Comparison of ENCODE assay signal across 10 cellular contexts in the genomic region with DNA sequence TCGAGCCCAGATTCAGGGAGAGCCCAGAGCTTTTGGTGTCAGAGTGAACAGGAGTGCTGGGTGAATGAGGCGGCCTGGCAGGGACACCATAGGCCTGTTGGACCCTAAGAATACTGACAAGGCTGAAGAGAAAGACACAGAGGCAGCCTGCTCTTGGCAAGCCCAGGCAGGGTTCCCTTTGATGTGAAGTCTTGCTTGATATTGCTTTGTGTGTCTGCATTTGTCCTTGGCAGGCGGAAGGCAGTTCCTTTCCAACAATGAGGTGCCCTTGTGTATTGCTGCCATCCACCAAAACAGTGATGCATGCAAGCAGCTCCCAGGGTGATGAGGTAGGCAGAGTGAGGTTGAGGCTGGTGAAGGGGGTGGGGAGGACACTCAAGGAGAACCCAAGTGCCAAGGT.
DNase-seq lines count a peak whose midpoint lies in the region; ATAC-seq and TF ChIP-seq lines count a peak whose summit lies in the region.
"Had no signal": no experiment of that assay in that cellular context is flagged by ENCODE, and none has a peak within 500 bp of the region (broad histone marks: within the 10 kb centered on the region; RNA-seq: fewer than 3 reads in every experiment).

No MANE protein-coding gene starts in this region.

- no peak overlapping the region for H3K4me2 ChIP-seq in smooth muscle cell

- H3K4me3 Mint-ChIP-seq in activated naive CD8-positive, alpha-beta T cell treated with anti-CD3 and anti-CD28 coated beads for 36 hours: no peak overlapping the region
- H3K4me3 Mint-ChIP-seq: dendritic cell treated with granulocyte-macrophage colony-stimulating factor and Interleukin-4, amounts not matched to agents 40 ng/mL and 50 ng/mL, for 4 days had no signal

- H3K9me3 ChIP-seq in esophagus muscularis mucosa (no peaks in the 10 kb centered on the region), muscle layer of colon (ENCODE audit: low read length) (no peaks in the 10 kb centered on the region), smooth muscle cell (replicated peaks; ENCODE audit: low read depth) (no peaks in the 10 kb centered on the region)

- no peaks in the 10 kb centered on the region for H4K20me1 ChIP-seq in smooth muscle cell (ENCODE audit: low read depth)

- H3K27me3 Mint-ChIP-seq in activated naive CD8-positive, alpha-beta T cell treated with anti-CD3 and anti-CD28 coated beads for 36 hours: peaks cover 14% of the 10 kb centered on the region
- H3K27me3 Mint-ChIP-seq: dendritic cell treated with granulocyte-macrophage colony-stimulating factor and Interleukin-4, amounts not matched to agents 40 ng/mL and 50 ng/mL, for 4 days had no signal

- H3K27ac ChIP-seq in esophagus muscularis mucosa (replicated peaks in 1 of 4) (peak overlapping the region; percentile 72 to 81 (median 78)), muscle layer of colon (ENCODE audit: low read depth, low read length) (peak overlapping the region; percentile 59), substantia nigra (ENCODE audit: low read depth, low read length, poor library complexity, severe bottlenecking) (no peak overlapping the region), smooth muscle cell (ENCODE audit: low read depth) (no peak overlapping the region)

- H3K79me2 ChIP-seq in smooth muscle cell (ENCODE audit: low read depth): no peaks in the 10 kb centered on the region

- no peak overlapping the region for H2AFZ ChIP-seq in smooth muscle cell (ENCODE audit: low read depth)

- no peaks in the 10 kb centered on the region for H3K27me3 ChIP-seq in esophagus muscularis mucosa
- no peaks in the 10 kb centered on the region for H3K27me3 ChIP-seq in muscle layer of colon (ENCODE audit: control insufficient read depth in 1 of 2, insufficient read depth in 2 of 2, low read length in 2 of 2)
- H3K27me3 ChIP-seq in smooth muscle cell (ENCODE audit: low read depth): no peaks in the 10 kb centered on the region

- H3K36me3 Mint-ChIP-seq in activated naive CD8-positive, alpha-beta T cell treated with anti-CD3 and anti-CD28 coated beads for 36 hours: no peaks in the 10 kb centered on the region

- no peaks in the 10 kb centered on the region for H3K36me3 ChIP-seq in esophagus muscularis mucosa
- H3K36me3 ChIP-seq in muscle layer of colon (ENCODE audit: insufficient read depth, low read length): no peaks in the 10 kb centered on the region
- H3K36me3 ChIP-seq in smooth muscle cell (ENCODE audit: low read depth): no peaks in the 10 kb centered on the region

- no peak overlapping the region for H3K27ac Mint-ChIP-seq in activated naive CD8-positive, alpha-beta T cell treated with anti-CD3 and anti-CD28 coated beads for 36 hours
- H3K27ac Mint-ChIP-seq: dendritic cell treated with granulocyte-macrophage colony-stimulating factor and Interleukin-4, amounts not matched to agents 40 ng/mL and 50 ng/mL, for 4 days had no signal

- H3K4me1 ChIP-seq in esophagus muscularis mucosa: peaks cover 18 to 54% (median 47%) of the 10 kb centered on the region in 4 donors
- peaks cover 30% of the 10 kb centered on the region for H3K4me1 ChIP-seq in muscle layer of colon (ENCODE audit: insufficient read depth, low read length)
- peaks cover 17% of the 10 kb centered on the region for H3K4me1 ChIP-seq in smooth muscle cell (ENCODE audit: low read depth)

- DNase-seq in NCI-H345 treated with DMSO at 0.1 percent for 48 hours (lab: John Stamatoyannopoulos, UW; ENCODE audit: unreplicated experiment) (peak; percentile 72), esophagus muscularis mucosa (ENCODE audit: extremely low spot score) (no peak), substantia nigra (lab: John Stamatoyannopoulos, UW) (peak in 39 of 49 donors; percentile 4 to 77 (median 42)), smooth muscle cell (lab: John Stamatoyannopoulos, UW; ENCODE audit: unreplicated experiment) (no peak)
- no peak for DNase-seq in activated naive CD8-positive, alpha-beta T cell treated with anti-CD3 and anti-CD28 coated beads for 36 hours
- DNase-seq in activated CD8-positive, alpha-beta memory T cell treated with anti-CD3 and anti-CD28 coated beads for 24 hours: no peak
- DNase-seq: OCI-M1 had no signal

- no peaks in the 10 kb centered on the region for H3K9me3 Mint-ChIP-seq in activated naive CD8-positive, alpha-beta T cell treated with anti-CD3 and anti-CD28 coated beads for 36 hours
- H3K9me3 Mint-ChIP-seq: dendritic cell treated with granulocyte-macrophage colony-stimulating factor and Interleukin-4, amounts not matched to agents 40 ng/mL and 50 ng/mL, for 4 days had no signal

- TF ChIP-seq POLR2A in esophagus muscularis mucosa (IDR thresholded peaks at IDR 0.05; ENCODE audit: low read depth): no peak

- H3K9ac ChIP-seq in muscle layer of colon (ENCODE audit: low read length) (peak overlapping the region; percentile 24), smooth muscle cell (ENCODE audit: low read depth) (no peak overlapping the region)

- no peaks in the 10 kb centered on the region for H3K4me1 Mint-ChIP-seq in activated naive CD8-positive, alpha-beta T cell treated with anti-CD3 and anti-CD28 coated beads for 36 hours

- H3K4me3 ChIP-seq in esophagus muscularis mucosa (no peak overlapping the region), muscle layer of colon (ENCODE audit: low read depth in 1 of 2, low read length in 2 of 2) (no peak overlapping the region), smooth muscle cell (no peak overlapping the region)

- WGBS in esophagus muscularis mucosa: 54% methylated on average over 3 of the region's 3 CpGs
- 92% methylated on average over 3 of the region's 3 CpGs for WGBS in smooth muscle cell (ENCODE audit: low lambda C conversion rate)

- no peaks in the 10 kb centered on the region for H3F3A ChIP-seq in smooth muscle cell (ENCODE audit: low read depth)

- no peak for TF ChIP-seq CTCF in esophagus muscularis mucosa (IDR thresholded peaks at IDR 0.05)
- TF ChIP-seq CTCF in smooth muscle cell (IDR thresholded peaks at IDR 0.05; ENCODE audit: borderline replicate concordance, insufficient read depth, poor library complexity, severe bottlenecking): no peak

- intact Hi-C loops in esophagus muscularis mucosa (cut with DNase I): no loop called here

- TF ChIP-seq EP300 in esophagus muscularis mucosa (IDR thresholded peaks at IDR 0.05): no peak

- ATAC-seq in GM18870 (IDR thresholded peaks at IDR 0.05; ENCODE audit: unreplicated experiment): no peak

Comparison
In these comparisons a context has a peak if more than half of its experiments do, and no peak if none do; other contexts are left out.
1. DNase-seq: peak in NCI-H345 treated with DMSO at 0.1 percent for 48 hours (single experiment) and substantia nigra (39 of 49); none in esophagus muscularis mucosa (single experiment), activated naive CD8-positive, alpha-beta T cell treated with anti-CD3 and anti-CD28 coated beads for 36 hours (single experiment), activated CD8-positive, alpha-beta memory T cell treated with anti-CD3 and anti-CD28 coated beads for 24 hours (single experiment) and smooth muscle cell (single experiment).
2. H3K27ac ChIP-seq: peak in esophagus muscularis mucosa (4 of 4) and muscle layer of colon (single experiment); none in substantia nigra (single experiment) and smooth muscle cell (single experiment).